ENCODE assay signal across 1 cellular context in the genomic region with DNA sequence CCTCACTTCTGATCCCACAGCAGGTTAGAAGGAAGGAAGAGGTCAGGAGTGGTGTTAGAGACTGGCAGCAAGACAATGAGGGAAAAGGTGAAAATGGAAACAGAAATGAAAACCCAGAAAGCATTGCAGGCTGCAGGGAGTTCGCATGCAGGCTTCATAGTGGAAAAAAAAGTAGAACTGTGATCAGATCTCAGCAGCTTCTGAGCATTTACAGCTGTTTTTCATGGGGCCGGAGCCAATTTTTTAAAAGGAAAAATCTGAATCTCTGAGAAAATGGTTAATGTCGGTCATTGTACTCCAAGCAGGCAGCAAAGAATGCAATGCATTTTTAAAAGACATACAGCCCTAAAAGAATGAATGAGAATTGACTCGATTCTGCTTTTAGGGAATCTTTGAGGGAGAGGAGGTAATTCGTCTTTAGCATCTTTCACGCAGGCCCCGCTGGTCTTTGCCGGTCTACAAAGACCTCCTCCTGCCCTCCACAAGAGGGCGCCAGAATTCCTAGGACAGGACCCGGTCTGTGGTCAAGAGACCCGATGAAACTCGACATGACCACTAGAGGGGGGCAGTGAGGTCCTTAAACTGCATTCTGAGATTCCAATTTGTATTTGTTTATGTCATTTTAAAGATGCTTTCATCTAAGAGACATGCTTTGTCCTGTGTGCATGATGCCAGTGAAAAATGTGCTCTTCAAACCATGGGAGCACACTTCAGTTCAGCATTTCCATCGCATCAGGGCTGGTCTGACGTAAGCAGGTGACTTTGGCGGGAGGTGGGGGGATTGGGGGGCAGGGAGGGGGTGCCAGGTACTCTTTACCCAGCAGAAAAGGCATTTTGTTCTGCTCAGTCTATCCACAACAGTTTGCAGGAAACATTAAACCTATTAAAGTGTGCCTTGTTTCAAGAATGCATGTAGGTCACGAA.
TF ChIP-seq lines count a peak whose summit lies in the region.

No MANE protein-coding gene starts in this region.

TF ChIP-seq in HepG2, 621 proteins besides CTCF, POLR2A, EP300 and RAD21 (continued from another document):
- TF ChIP-seq, protein P1, sequence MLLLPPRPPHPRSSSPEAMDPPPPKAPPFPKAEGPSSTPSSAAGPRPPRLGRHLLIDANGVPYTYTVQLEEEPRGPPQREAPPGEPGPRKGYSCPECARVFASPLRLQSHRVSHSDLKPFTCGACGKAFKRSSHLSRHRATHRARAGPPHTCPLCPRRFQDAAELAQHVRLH (CRISPR knock-in tag; IDR thresholded peaks at IDR 0.05; ENCODE audit: borderline replicate concordance, low read depth), result peak; percentile 53; the same call in 1 of the 2 replicates
- TF ChIP-seq, protein P2, sequence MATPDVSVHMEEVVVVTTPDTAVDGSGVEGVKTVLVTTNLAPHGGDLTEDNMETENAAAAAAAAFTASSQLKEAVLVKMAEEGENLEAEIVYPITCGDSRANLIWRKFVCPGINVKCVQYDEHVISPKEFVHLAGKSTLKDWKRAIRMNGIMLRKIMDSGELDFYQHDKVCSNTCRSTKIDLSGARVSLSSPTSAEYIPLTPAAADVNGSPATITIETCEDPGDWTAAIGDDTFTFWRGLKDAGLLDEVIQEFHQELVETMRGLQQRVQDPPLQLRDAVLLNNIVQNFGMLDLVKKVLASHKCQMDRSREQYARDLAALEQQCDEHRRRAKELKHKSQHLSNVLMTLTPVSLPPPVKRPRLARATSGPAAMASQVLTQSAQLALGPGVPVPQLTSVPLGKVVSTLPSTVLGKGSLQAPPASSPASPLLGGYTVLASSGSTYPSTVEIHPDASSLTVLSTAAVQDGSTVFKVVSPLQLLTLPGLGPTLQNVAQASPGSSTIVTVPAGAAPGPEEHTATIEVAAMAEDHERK (CRISPR knock-in tag; IDR thresholded peaks at IDR 0.05; ENCODE audit: low read depth), result no peak
- TF ChIP-seq ZNF331 (CRISPR knock-in tag; IDR thresholded peaks at IDR 0.05), result peak; percentile 36; the same call in 1 of the 2 replicates
- no peak for TF ChIP-seq NCOA1 (CRISPR knock-in tag; IDR thresholded peaks at IDR 0.05)
- TF ChIP-seq NR2F1 (CRISPR knock-in tag; IDR thresholded peaks at IDR 0.05), result no peak
- TF ChIP-seq ZNF629 (CRISPR knock-in tag; conservative IDR thresholded peaks at IDR 0.05), result no peak
- TF ChIP-seq, protein P3, sequence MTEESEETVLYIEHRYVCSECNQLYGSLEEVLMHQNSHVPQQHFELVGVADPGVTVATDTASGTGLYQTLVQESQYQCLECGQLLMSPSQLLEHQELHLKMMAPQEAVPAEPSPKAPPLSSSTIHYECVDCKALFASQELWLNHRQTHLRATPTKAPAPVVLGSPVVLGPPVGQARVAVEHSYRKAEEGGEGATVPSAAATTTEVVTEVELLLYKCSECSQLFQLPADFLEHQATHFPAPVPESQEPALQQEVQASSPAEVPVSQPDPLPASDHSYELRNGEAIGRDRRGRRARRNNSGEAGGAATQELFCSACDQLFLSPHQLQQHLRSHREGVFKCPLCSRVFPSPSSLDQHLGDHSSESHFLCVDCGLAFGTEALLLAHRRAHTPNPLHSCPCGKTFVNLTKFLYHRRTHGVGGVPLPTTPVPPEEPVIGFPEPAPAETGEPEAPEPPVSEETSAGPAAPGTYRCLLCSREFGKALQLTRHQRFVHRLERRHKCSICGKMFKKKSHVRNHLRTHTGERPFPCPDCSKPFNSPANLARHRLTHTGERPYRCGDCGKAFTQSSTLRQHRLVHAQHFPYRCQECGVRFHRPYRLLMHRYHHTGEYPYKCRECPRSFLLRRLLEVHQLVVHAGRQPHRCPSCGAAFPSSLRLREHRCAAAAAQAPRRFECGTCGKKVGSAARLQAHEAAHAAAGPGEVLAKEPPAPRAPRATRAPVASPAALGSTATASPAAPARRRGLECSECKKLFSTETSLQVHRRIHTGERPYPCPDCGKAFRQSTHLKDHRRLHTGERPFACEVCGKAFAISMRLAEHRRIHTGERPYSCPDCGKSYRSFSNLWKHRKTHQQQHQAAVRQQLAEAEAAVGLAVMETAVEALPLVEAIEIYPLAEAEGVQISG (CRISPR knock-in tag; IDR thresholded peaks at IDR 0.05), result peak; percentile 21; the same call in 1 of the 2 replicates
- TF ChIP-seq KAT8 (CRISPR knock-in tag; IDR thresholded peaks at IDR 0.05), result 0 out of 2 replicates have a peak, but pooled peaks have one; percentile 34
- TF ChIP-seq, protein P4, sequence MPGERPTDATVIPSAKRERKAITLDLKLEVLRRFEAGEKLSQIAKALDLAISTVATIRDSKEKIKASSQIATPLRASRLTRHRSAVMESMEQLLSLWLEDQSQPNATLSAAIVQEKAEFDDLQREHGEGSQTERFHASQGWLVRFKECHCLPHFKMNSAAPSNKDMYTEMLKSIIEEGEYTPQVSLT (CRISPR knock-in tag; IDR thresholded peaks at IDR 0.05; ENCODE audit: borderline replicate concordance, low read depth), result no peak
- TF ChIP-seq FOXA3 (CRISPR knock-in tag; IDR thresholded peaks at IDR 0.05), result 0 out of 2 replicates have a peak, but pooled peaks have one; percentile 21
- 0 out of 2 replicates have a peak, but pooled peaks have one; percentile 23 for TF ChIP-seq TGIF2 (CRISPR knock-in tag; IDR thresholded peaks at IDR 0.05)
- TF ChIP-seq MIXL1 (CRISPR knock-in tag; IDR thresholded peaks at IDR 0.05), result peak; percentile 71; the same call in 1 of the 2 replicates
- peak; percentile 67 for TF ChIP-seq IRF2 (CRISPR knock-in tag; IDR thresholded peaks at IDR 0.05)
- no peak for TF ChIP-seq ZNF589 (CRISPR knock-in tag; conservative IDR thresholded peaks at IDR 0.05)
- TF ChIP-seq ZKSCAN8 (CRISPR knock-in tag; IDR thresholded peaks at IDR 0.05; ENCODE audit: borderline replicate concordance), result no peak
- TF ChIP-seq, protein P5, sequence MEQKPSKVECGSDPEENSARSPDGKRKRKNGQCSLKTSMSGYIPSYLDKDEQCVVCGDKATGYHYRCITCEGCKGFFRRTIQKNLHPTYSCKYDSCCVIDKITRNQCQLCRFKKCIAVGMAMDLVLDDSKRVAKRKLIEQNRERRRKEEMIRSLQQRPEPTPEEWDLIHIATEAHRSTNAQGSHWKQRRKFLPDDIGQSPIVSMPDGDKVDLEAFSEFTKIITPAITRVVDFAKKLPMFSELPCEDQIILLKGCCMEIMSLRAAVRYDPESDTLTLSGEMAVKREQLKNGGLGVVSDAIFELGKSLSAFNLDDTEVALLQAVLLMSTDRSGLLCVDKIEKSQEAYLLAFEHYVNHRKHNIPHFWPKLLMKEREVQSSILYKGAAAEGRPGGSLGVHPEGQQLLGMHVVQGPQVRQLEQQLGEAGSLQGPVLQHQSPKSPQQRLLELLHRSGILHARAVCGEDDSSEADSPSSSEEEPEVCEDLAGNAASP (CRISPR knock-in tag; IDR thresholded peaks at IDR 0.05; ENCODE audit: borderline replicate concordance), result 0 out of 2 replicates have a peak, but pooled peaks have one; percentile 39
- no peak for TF ChIP-seq SIN3B (IDR thresholded peaks at IDR 0.05; ENCODE audit: low read length)
- no peak for TF ChIP-seq ZNF709 (CRISPR knock-in tag; IDR thresholded peaks at IDR 0.05)
- TF ChIP-seq, protein P6, sequence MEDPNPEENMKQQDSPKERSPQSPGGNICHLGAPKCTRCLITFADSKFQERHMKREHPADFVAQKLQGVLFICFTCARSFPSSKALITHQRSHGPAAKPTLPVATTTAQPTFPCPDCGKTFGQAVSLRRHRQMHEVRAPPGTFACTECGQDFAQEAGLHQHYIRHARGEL (CRISPR knock-in tag; IDR thresholded peaks at IDR 0.05), result peak; percentile 81; the same call in 1 of the 2 replicates
- no peak for TF ChIP-seq RFXANK (CRISPR knock-in tag; IDR thresholded peaks at IDR 0.05)
- peak; percentile 65 for TF ChIP-seq TEAD3 (CRISPR knock-in tag; optimal IDR thresholded peaks at IDR 0.05; ENCODE audit: borderline replicate concordance)
- no peak for TF ChIP-seq SOX5 (CRISPR knock-in tag; IDR thresholded peaks at IDR 0.05; ENCODE audit: borderline replicate concordance)
- TF ChIP-seq, protein P7, sequence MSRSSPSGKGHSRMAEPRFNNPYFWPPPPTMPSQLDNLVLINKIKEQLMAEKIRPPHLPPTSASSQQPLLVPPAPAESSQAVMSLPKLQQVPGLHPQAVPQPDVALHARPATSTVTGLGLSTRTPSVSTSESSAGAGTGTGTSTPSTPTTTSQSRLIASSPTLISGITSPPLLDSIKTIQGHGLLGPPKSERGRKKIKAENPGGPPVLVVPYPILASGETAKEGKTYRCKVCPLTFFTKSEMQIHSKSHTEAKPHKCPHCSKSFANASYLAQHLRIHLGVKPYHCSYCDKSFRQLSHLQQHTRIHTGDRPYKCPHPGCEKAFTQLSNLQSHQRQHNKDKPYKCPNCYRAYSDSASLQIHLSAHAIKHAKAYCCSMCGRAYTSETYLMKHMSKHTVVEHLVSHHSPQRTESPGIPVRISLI (CRISPR knock-in tag; IDR thresholded peaks at IDR 0.05; ENCODE audit: borderline replicate concordance), result no peak
- TF ChIP-seq, protein P8, sequence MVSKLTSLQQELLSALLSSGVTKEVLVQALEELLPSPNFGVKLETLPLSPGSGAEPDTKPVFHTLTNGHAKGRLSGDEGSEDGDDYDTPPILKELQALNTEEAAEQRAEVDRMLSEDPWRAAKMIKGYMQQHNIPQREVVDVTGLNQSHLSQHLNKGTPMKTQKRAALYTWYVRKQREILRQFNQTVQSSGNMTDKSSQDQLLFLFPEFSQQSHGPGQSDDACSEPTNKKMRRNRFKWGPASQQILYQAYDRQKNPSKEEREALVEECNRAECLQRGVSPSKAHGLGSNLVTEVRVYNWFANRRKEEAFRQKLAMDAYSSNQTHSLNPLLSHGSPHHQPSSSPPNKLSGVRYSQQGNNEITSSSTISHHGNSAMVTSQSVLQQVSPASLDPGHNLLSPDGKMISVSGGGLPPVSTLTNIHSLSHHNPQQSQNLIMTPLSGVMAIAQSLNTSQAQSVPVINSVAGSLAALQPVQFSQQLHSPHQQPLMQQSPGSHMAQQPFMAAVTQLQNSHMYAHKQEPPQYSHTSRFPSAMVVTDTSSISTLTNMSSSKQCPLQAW (CRISPR knock-in tag; IDR thresholded peaks at IDR 0.05), result peak; percentile 62; the same call in 1 of the 2 replicates
- no peak for TF ChIP-seq ZNF766 (CRISPR knock-in tag; IDR thresholded peaks at IDR 0.05; ENCODE audit: borderline replicate concordance)
- TF ChIP-seq POLR2AphosphoS2 (IDR thresholded peaks at IDR 0.05; ENCODE audit: low read depth, low read length), result no peak
- TF ChIP-seq ZNF335 (CRISPR knock-in tag; IDR thresholded peaks at IDR 0.05), result no peak
- 0 out of 2 replicates have a peak, but pooled peaks have one; percentile 22 for TF ChIP-seq FOSL2 (CRISPR knock-in tag; IDR thresholded peaks at IDR 0.05)
- TF ChIP-seq CCAR2 (optimal IDR thresholded peaks at IDR 0.05; ENCODE audit: low read depth, low read length), result no peak
